ENCODE assay signal across 7 cellular contexts in the genomic region with DNA sequence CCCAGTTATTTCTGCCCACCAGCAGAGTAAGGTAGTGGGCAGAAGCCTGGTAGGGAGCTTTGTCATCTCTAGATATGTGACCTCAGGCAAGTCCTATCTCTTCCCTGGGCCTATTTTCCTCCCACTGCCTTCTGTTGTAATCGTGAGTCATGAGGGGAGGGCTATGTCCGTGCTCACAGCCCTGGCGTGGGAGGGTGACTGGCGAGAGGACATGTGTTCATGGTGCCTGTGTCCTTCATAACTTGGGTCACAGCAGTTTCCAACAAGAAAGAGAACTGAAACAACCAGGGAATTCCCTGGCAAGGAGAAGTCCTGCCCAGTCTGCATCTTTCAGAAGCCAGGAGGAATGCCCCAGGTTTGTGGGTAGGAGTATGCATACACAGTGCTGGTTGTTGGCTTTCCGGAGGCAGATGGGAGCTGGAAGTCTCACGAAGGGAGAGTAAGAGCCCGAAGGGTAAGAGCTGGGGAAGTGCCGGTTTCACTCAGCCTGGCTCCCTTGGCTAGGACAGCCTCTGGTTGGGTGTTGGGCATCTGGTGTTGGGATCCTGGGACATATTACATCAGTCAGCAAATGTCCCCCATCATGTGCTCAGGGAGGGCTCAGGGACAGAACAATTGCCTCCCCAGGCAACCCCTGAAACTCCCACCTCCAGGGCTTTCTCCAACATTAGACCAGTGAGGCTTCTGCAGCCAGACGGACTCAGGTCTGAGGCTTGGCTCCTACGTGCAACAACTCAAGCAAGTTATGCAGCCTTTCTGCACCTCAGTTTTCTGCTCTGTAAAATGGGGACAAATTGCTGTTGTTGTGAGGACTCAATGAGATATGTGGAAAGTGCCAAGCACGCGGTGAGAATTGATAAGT.
A peak's percentile ranks its signal among the peaks of the same experiment; 100 is the strongest.
DNase-seq lines count a peak whose midpoint lies in the region; ATAC-seq lines count a peak whose summit lies in the region.

No MANE protein-coding gene starts in this region.

- ATAC-seq in GM18907 (IDR thresholded peaks at IDR 0.05; ENCODE audit: unreplicated experiment) (peak; percentile 63), HG03025 (IDR thresholded peaks at IDR 0.05; ENCODE audit: low FRiP score, unreplicated experiment) (peak; percentile 59)

- DNase-seq in UCSD-AML1 (lab: John Stamatoyannopoulos, UW; ENCODE audit: unreplicated experiment) (peak; percentile 55), kidney tubule cell (ENCODE audit: low spot score) (peak; percentile 62), GM19240 (ENCODE audit: insufficient read length, low spot score) (no peak)
- DNase-seq in effector CD4-positive, alpha-beta T cell = no peak
- no peak for DNase-seq in stimulated activated CD4-positive, alpha-beta T cell treated with anti-CD3 and anti-CD28 coated beads, Interleukin-12 subunit alpha, Interleukin-12 subunit beta, amount 100 ng/mL, for 4 hours

Comparison
In these comparisons a context has a peak if more than half of its experiments do, and no peak if none do; other contexts are left out.
1. DNase-seq: peak in UCSD-AML1 (single experiment) and kidney tubule cell (single experiment); none in GM19240 (single experiment), effector CD4-positive, alpha-beta T cell (single experiment) and stimulated activated CD4-positive, alpha-beta T cell treated with anti-CD3 and anti-CD28 coated beads, Interleukin-12 subunit alpha, Interleukin-12 subunit beta, amount 100 ng/mL, for 4 hours (single experiment).